ENCODE assay signal across 9 cellular contexts in the genomic region with DNA sequence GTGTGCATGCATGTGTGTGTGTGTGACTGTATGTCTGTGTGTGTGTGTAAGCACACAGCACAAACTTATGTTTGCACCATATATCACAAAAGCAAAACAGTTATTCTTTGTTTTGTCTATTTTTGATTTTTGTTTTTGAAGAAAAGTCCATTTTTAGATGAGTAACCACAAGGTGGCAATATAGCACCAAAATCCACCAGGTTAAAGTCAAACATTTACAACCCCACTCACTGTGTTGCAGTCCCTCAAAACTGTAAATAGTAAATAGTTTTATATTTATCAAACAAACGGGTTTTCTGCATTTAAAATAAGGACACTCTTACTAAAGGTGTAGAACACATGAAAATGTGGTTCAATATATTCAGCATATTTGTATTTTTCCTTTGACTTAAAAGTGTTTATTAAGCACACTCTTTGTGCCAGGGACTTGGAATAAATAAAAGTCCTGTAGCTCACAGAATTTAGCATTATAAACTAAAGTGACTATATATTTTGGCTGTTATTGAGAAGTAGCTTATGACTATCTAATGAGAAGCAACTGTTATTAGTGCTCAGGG.
DNase-seq lines count a peak whose midpoint lies in the region; ATAC-seq and TF ChIP-seq lines count a peak whose summit lies in the region.
"Had no signal": no experiment of that assay in that cellular context is flagged by ENCODE, and none has a peak within 500 bp of the region (broad histone marks: within the 10 kb centered on the region; RNA-seq: fewer than 3 reads in every experiment).

No MANE protein-coding gene starts in this region.

- H3K4me2 ChIP-seq in Karpas-422 (ENCODE audit: low read depth, low read length, poor library complexity, severe bottlenecking), result no peak overlapping the region

- H3K27ac ChIP-seq in Karpas-422 (ENCODE audit: low read length), result no peak overlapping the region
- no peak overlapping the region for H3K27ac ChIP-seq in lower lobe of right lung
- H3K27ac ChIP-seq: skin epidermis had no signal

- no peaks in the 10 kb centered on the region for H3K9me2 ChIP-seq in Karpas-422 (replicated peaks; ENCODE audit: insufficient read depth, low read length)

- peak; percentile 4 for DNase-seq in GM10248 (ENCODE audit: extremely low spot score)
- DNase-seq in Karpas-422, result peak; percentile 62
- DNase-seq in astrocyte of the spinal cord (ENCODE audit: low read depth, low spot score), result peak; percentile 60
- no peak for DNase-seq in lower lobe of right lung
- DNase-seq in NCI-H1694 treated with DMSO at 0.1 percent for 48 hours (lab: John Stamatoyannopoulos, UW), result no peak
- no peak for DNase-seq in nucleus accumbens (lab: John Stamatoyannopoulos, UW)
- no peak for DNase-seq in NCI-H345 treated with DMSO at 0.1 percent for 48 hours (lab: John Stamatoyannopoulos, UW; ENCODE audit: unreplicated experiment)

- H3K79me2 ChIP-seq in Karpas-422 (ENCODE audit: low read length), result no peaks in the 10 kb centered on the region

- H3K9me3 ChIP-seq in Karpas-422 (ENCODE audit: low read length) (no peaks in the 10 kb centered on the region), lower lobe of right lung (no peaks in the 10 kb centered on the region)

- CTCF ChIA-PET in GM10248 (lab: Yijun Ruan, JAX), result interaction anchor here (0.7 to 1.5 kb wide), 8 partner anchors 9 to 1818 kb away, joined by 3 to 6 read pairs (median 4); no protein-coding TSS in a partner anchor

- in situ Hi-C loops in astrocyte of the spinal cord (cut with HindIII; ENCODE audit: low sequenced_read_pairs), result no loop called here

- H3K9ac ChIP-seq in Karpas-422 (ENCODE audit: low read length), result no peak overlapping the region

- TF ChIP-seq CTCF in GM10248 (IDR thresholded peaks at IDR 0.05; ENCODE audit: control extremely low read depth, extremely low read depth, low read depth, missing control alignments) (peak; percentile 54), astrocyte of the spinal cord (IDR thresholded peaks at IDR 0.05; ENCODE audit: low read depth, low read length) (peak; percentile 37), lower lobe of right lung (IDR thresholded peaks at IDR 0.05) (peak; percentile 43)

- ATAC-seq in lower lobe of right lung, result no peak
- ATAC-seq in GM18873 (IDR thresholded peaks at IDR 0.05; ENCODE audit: low FRiP score, unreplicated experiment), result no peak

- no peaks in the 10 kb centered on the region for H3K4me1 ChIP-seq in Karpas-422 (ENCODE audit: low read length)
- H3K4me1 ChIP-seq in lower lobe of right lung, result no peaks in the 10 kb centered on the region

- no peak overlapping the region for H2AFZ ChIP-seq in Karpas-422 (ENCODE audit: low read length)

- H3K27me3 ChIP-seq in Karpas-422 (ENCODE audit: low read length) (no peaks in the 10 kb centered on the region), lower lobe of right lung (ENCODE audit: low read depth) (no peaks in the 10 kb centered on the region)

- intact Hi-C loops in lower lobe of right lung (cut with DNase I), result no loop called here

- no peaks in the 10 kb centered on the region for H4K20me1 ChIP-seq in Karpas-422 (ENCODE audit: insufficient read depth, low read depth, low read length)

- no peak overlapping the region for H3K4me3 ChIP-seq in Karpas-422 (ENCODE audit: low read length)
- no peak overlapping the region for H3K4me3 ChIP-seq in astrocyte of the spinal cord (ENCODE audit: low read depth, low read length)
- H3K4me3 ChIP-seq in lower lobe of right lung, result no peak overlapping the region
- H3K4me3 ChIP-seq: skin epidermis had no signal

- POLR2A ChIA-PET in GM10248 (lab: Yijun Ruan, JAX), result no interaction called here

- H3K36me3 ChIP-seq in Karpas-422 (ENCODE audit: insufficient read depth, low read length), result no peaks in the 10 kb centered on the region
- H3K36me3 ChIP-seq in lower lobe of right lung, result no peaks in the 10 kb centered on the region

Comparison
In these comparisons a context has a peak if more than half of its experiments do, and no peak if none do; other contexts are left out.
1. DNase-seq: peak in GM10248 (single experiment), Karpas-422 (single experiment) and astrocyte of the spinal cord (single experiment); none in lower lobe of right lung (single experiment), NCI-H1694 treated with DMSO at 0.1 percent for 48 hours (single experiment), nucleus accumbens (0 of 56) and NCI-H345 treated with DMSO at 0.1 percent for 48 hours (single experiment).
2. Peak in every context shown above with its lines, with median percentiles within 50 percentile points of each other: CTCF ChIP-seq.